In genomic region chr6:145148392-145149175, GRCh38 we compare ENCODE assay signal across 9 cellular contexts.
A peak's percentile ranks its signal among the peaks of the same experiment; 100 is the strongest.
DNase-seq lines count a peak whose midpoint lies in the region; ATAC-seq, FAIRE-seq and TF ChIP-seq lines count a peak whose summit lies in the region.
"Had no signal": no experiment of that assay in that cellular context is flagged by ENCODE, and none has a peak within 500 bp of the region (broad histone marks: within the 10 kb centered on the region; RNA-seq: fewer than 3 reads in every experiment).

No MANE protein-coding gene starts in this region.

- FAIRE-seq in bronchial epithelial cell (lab: Jason Lieb, UNC) (peak; percentile 85), small intestine (lab: Jason Lieb, UNC) (no peak)
- FAIRE-seq: G401.6 had no signal

- no peaks in the 10 kb centered on the region for H3K36me3 ChIP-seq in MG63
- no peaks in the 10 kb centered on the region for H3K36me3 ChIP-seq in bronchial epithelial cell (ENCODE audit: control insufficient read depth, insufficient read depth, low read length)
- H3K36me3 ChIP-seq in small intestine (ENCODE audit: control insufficient read depth in 2 of 2, insufficient read depth in 2 of 2, low read length in 2 of 2): no peaks in the 10 kb centered on the region

- ATAC-seq in GM19351 (IDR thresholded peaks at IDR 0.05; ENCODE audit: unreplicated experiment): peak; percentile 69

- in situ Hi-C loops in GM13977 (cut with MboI; ENCODE audit: low pct_unique_long_range_greater_than_20kb, low sequenced_read_pairs, unreplicated experiment): no loop called here

- no peaks in the 10 kb centered on the region for H3K9me3 ChIP-seq in MG63
- no peaks in the 10 kb centered on the region for H3K9me3 ChIP-seq in small intestine (ENCODE audit: control insufficient read depth, low read depth)

- H3K4me1 ChIP-seq in small intestine (ENCODE audit: control insufficient read depth in 2 of 2, insufficient read depth in 1 of 2, low read depth in 1 of 2, low read length in 1 of 2): no peaks in the 10 kb centered on the region

- DNase-seq in A172 (ENCODE audit: low spot score) (peak; percentile 90), MG63 (peak; percentile 76), bronchial epithelial cell (ENCODE audit: low read depth) (peak; percentile 92), small intestine (peak; percentile 76), NCI-H748 (lab: John Stamatoyannopoulos, UW; ENCODE audit: unreplicated experiment) (no peak), GM13977 (ENCODE audit: low spot score) (no peak), globus pallidus (ENCODE audit: low spot score) (no peak)

- TF ChIP-seq CTCF in bronchial epithelial cell (IDR thresholded peaks at IDR 0.05; ENCODE audit: insufficient read depth, low read length, severe bottlenecking) (no peak), GM13977 (IDR thresholded peaks at IDR 0.05; ENCODE audit: extremely low read depth, insufficient read depth, missing control alignments) (no peak)

- H3K27me3 ChIP-seq in MG63 (no peaks in the 10 kb centered on the region), bronchial epithelial cell (ENCODE audit: control insufficient read depth, insufficient read depth, low read length) (no peaks in the 10 kb centered on the region), small intestine (ENCODE audit: control insufficient read depth in 2 of 2, insufficient read depth in 2 of 2, low read length in 2 of 2) (peaks cover 0 to 2% of the 10 kb centered on the region in 2 donors)

- WGBS in small intestine, 3 donors: 35 to 57% (median 50%) methylated on average over 4 of the region's 4 CpGs

- no peak overlapping the region for H3K4me3 ChIP-seq in MG63
- no peak overlapping the region for H3K4me3 ChIP-seq in bronchial epithelial cell (ENCODE audit: low read depth, low read length)
- H3K4me3 ChIP-seq in small intestine (ENCODE audit: low read depth in 1 of 2, low read length in 2 of 2): no peak overlapping the region

- no peak overlapping the region for H3K27ac ChIP-seq in small intestine (ENCODE audit: low read depth in 1 of 2, low read length in 1 of 2)

Comparison
In these comparisons a context has a peak if more than half of its experiments do, and no peak if none do; other contexts are left out.
1. DNase-seq: peak in A172 (single experiment), MG63 (single experiment), bronchial epithelial cell (single experiment) and small intestine (single experiment); none in NCI-H748 (single experiment), GM13977 (single experiment) and globus pallidus (single experiment).